ENCODE assay signal across 17 cellular contexts in the genomic region with DNA sequence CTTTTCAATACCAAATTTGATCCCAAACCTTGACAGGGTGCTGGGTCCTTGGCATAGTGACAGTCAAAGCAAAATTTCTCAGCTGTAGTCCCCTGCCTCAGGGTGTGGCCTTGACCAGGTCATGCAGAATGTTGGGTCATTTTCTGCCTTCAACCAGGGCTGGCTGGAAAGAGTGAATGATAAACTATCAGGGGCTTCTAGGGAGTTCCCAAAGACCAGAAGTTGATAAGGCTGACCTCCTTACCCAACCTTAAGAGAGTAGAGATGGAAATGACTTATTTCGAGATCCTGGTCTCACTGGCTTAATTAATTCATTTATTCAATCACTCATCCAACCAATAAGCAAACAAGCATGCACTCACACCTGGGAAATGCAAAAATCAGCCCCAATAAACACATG.
DNase-seq lines count a peak whose midpoint lies in the region; ATAC-seq and TF ChIP-seq lines count a peak whose summit lies in the region.
"Had no signal": no experiment of that assay in that cellular context is flagged by ENCODE, and none has a peak within 500 bp of the region (broad histone marks: within the 10 kb centered on the region; RNA-seq: fewer than 3 reads in every experiment).

No MANE protein-coding gene starts in this region.

- H3K27ac ChIP-seq in dorsolateral prefrontal cortex: no peak overlapping the region

- H3K4me3 ChIP-seq in dorsolateral prefrontal cortex: no peak overlapping the region
- H3K4me3 ChIP-seq: K562 had no signal

- ATAC-seq in GM19397 (IDR thresholded peaks at IDR 0.05; ENCODE audit: unreplicated experiment) (peak; percentile 55), HG02759 (IDR thresholded peaks at IDR 0.05; ENCODE audit: unreplicated experiment) (peak; percentile 76), HG03432 (IDR thresholded peaks at IDR 0.05; ENCODE audit: unreplicated experiment) (peak; percentile 42), GM19035 (IDR thresholded peaks at IDR 0.05; ENCODE audit: unreplicated experiment) (no peak)
- no peak for ATAC-seq in activated CD4-positive, CD25-positive, alpha-beta regulatory T cell treated with anti-CD3 and anti-CD28 coated beads, Interleukin-2, amount 50 U/mL, for 24 hours
- ATAC-seq: K562 had no signal

- intact Hi-C loops in dorsolateral prefrontal cortex (cut with DNase I): no loop called here

- H3K27me3 ChIP-seq in dorsolateral prefrontal cortex: peaks cover 0 to 1% (median 0%) of the 10 kb centered on the region in 45 donors
- H3K27me3 ChIP-seq: BE2C had no signal

- no peak for TF ChIP-seq CTCF in dorsolateral prefrontal cortex (IDR thresholded peaks at IDR 0.05 in 54 of 56, conservative IDR thresholded peaks at IDR 0.05 in 2 of 56; ENCODE audit: low read depth in 1 of 56, partially characterized antibody in 56 of 56)

- DNase-seq in dorsolateral prefrontal cortex (no peak), RPMI8226 (no peak)
- DNase-seq: ACHN; BE2C; C1 segment of cervical spinal cord; Caco-2; CD4-positive, alpha-beta T cell; DMS153; DMS79 treated with DMSO at 0.1 percent for 48 hours; H9; IMR-90 had no signal

Comparison
In these comparisons a context has a peak if more than half of its experiments do, and no peak if none do; other contexts are left out.
1. ATAC-seq: peak in GM19397 (single experiment), HG02759 (single experiment) and HG03432 (single experiment); none in GM19035 (single experiment) and activated CD4-positive, CD25-positive, alpha-beta regulatory T cell treated with anti-CD3 and anti-CD28 coated beads, Interleukin-2, amount 50 U/mL, for 24 hours (0 of 2).